Comparison of ENCODE assay signal across 8 cellular contexts in genomic region chr11:86805873-86806310, GRCh38. TPM values are rescaled to one million over a fixed set of nuclear protein-coding genes. Genes with fewer than 3 reads are reported as not detected.
DNase-seq lines count a peak whose midpoint lies in the region; ATAC-seq and TF ChIP-seq lines count a peak whose summit lies in the region.

No MANE protein-coding gene starts in this region.

- H3K4me1 Mint-ChIP-seq in chondrocyte (ENCODE audit: low read depth) (peaks cover 96% of the 10 kb centered on the region), H9 (peaks cover 35 to 39% of the 10 kb centered on the region in 2 experiments)
- H3K4me1 Mint-ChIP-seq in stimulated activated naive B cell treated with anti-CD40 and anti-IgM and Interleukin-4, amounts not matched to agents 10 μg/mL and 1 μg/mL and 100 μg/mL, for 72 hours: peaks cover 7 to 10% of the 10 kb centered on the region in 2 donors

- H4K91ac ChIP-seq in H9 (ENCODE audit: insufficient read length, low read depth, low read length): no peak overlapping the region

- no peak overlapping the region for H3K27ac Mint-ChIP-seq in activated naive CD4-positive, alpha-beta T cell treated with anti-CD3 and anti-CD28 coated beads, Interleukin-2, amount 50 U/mL, for 72 hours
- H3K27ac Mint-ChIP-seq in chondrocyte (ENCODE audit: unreplicated experiment) (peak overlapping the region; percentile 86), H9 (no peak overlapping the region)
- H3K27ac Mint-ChIP-seq in stimulated activated naive B cell treated with anti-CD40 and anti-IgM and Interleukin-4, amounts not matched to agents 10 μg/mL and 1 μg/mL and 100 μg/mL, for 72 hours: no peak overlapping the region

- no peak overlapping the region for H2AFZ ChIP-seq in H9 (ENCODE audit: low read length)

- ATAC-seq in activated naive CD4-positive, alpha-beta T cell treated with anti-CD3 and anti-CD28 coated beads, Interleukin-2, amount 50 U/mL, for 72 hours: peak; percentile 90 to 97
- ATAC-seq in HG03175 (IDR thresholded peaks at IDR 0.05; ENCODE audit: unreplicated experiment): peak; percentile 95
- peak; percentile 92 to 95 for ATAC-seq in stimulated activated naive B cell treated with anti-CD40 and anti-IgM and Interleukin-4, amounts not matched to agents 10 μg/mL and 1 μg/mL and 100 μg/mL, for 72 hours (replicated peaks)

- H3K27ac ChIP-seq in H9 (ENCODE audit: insufficient read length, low read depth, low read length): no peak overlapping the region

- no peaks in the 10 kb centered on the region for H3K9me3 ChIP-seq in H9 (ENCODE audit: control insufficient read depth, low read depth, low read length)

- no peak overlapping the region for H4K8ac ChIP-seq in H9 (replicated peaks; ENCODE audit: insufficient read length, low read depth, low read length)

- H3K4ac ChIP-seq in H9 (ENCODE audit: low read depth, low read length): no peak overlapping the region

- no peak overlapping the region for H3K56ac ChIP-seq in H9 (ENCODE audit: insufficient read length, low read depth, low read length)

- no peak overlapping the region for H3K18ac ChIP-seq in H9 (ENCODE audit: insufficient read length, low read depth, low read length)

- H3K4me3 Mint-ChIP-seq in chondrocyte (ENCODE audit: unreplicated experiment) (peak overlapping the region; percentile 26), H9 (no peak overlapping the region)
- H3K4me3 Mint-ChIP-seq in stimulated activated naive B cell treated with anti-CD40 and anti-IgM and Interleukin-4, amounts not matched to agents 10 μg/mL and 1 μg/mL and 100 μg/mL, for 72 hours: no peak overlapping the region

- H4K20me1 ChIP-seq in H9 (ENCODE audit: control insufficient read depth, insufficient read depth, insufficient read length): no peaks in the 10 kb centered on the region

- no peaks in the 10 kb centered on the region for H3K79me2 ChIP-seq in H9 (ENCODE audit: insufficient read depth, low read length)

- no CpG with 5 or more reads among the region's 2 CpGs for WGBS in H9 (ENCODE audit: extremely low coverage, insufficient read length, low lambda C conversion rate)

- H3K4me1 ChIP-seq in H9 (ENCODE audit: insufficient read depth, low read length): peaks cover 6% of the 10 kb centered on the region; the same call in 1 of the 2 replicates

- H2BK15ac ChIP-seq in H9 (ENCODE audit: low read depth, low read length): no peak overlapping the region

- no peak overlapping the region for H2BK5ac ChIP-seq in H9 (ENCODE audit: insufficient read length, low read length)

- H3K27me3 Mint-ChIP-seq in chondrocyte (ENCODE audit: low read depth) (no peaks in the 10 kb centered on the region), H9 (ENCODE audit: low read depth) (peaks cover 14% of the 10 kb centered on the region)
- H3K27me3 Mint-ChIP-seq in stimulated activated naive B cell treated with anti-CD40 and anti-IgM and Interleukin-4, amounts not matched to agents 10 μg/mL and 1 μg/mL and 100 μg/mL, for 72 hours: peaks cover 19 to 20% of the 10 kb centered on the region in 2 donors

- peaks cover 0 to 16% of the 10 kb centered on the region in 2 donors for H3K36me3 Mint-ChIP-seq in activated naive CD4-positive, alpha-beta T cell treated with anti-CD3 and anti-CD28 coated beads, Interleukin-2, amount 50 U/mL, for 72 hours
- H3K36me3 Mint-ChIP-seq in chondrocyte (ENCODE audit: low read depth) (peaks cover 32% of the 10 kb centered on the region), H9 (ENCODE audit: insufficient read depth in 1 of 3, low read depth in 3 of 3) (peaks cover 1 to 14% (median 8%) of the 10 kb centered on the region in 3 experiments; a peak in 4 of 7 replicates)
- H3K36me3 Mint-ChIP-seq in stimulated activated naive B cell treated with anti-CD40 and anti-IgM and Interleukin-4, amounts not matched to agents 10 μg/mL and 1 μg/mL and 100 μg/mL, for 72 hours: no peaks in the 10 kb centered on the region

- no peak overlapping the region for H3K4me2 ChIP-seq in H9 (ENCODE audit: insufficient read depth, insufficient read length, low read length)

- no peak overlapping the region for H3K14ac ChIP-seq in H9 (ENCODE audit: insufficient read depth, low read length)

- no peaks in the 10 kb centered on the region for H3K9me3 Mint-ChIP-seq in activated naive CD4-positive, alpha-beta T cell treated with anti-CD3 and anti-CD28 coated beads, Interleukin-2, amount 50 U/mL, for 72 hours
- H3K9me3 Mint-ChIP-seq in chondrocyte (ENCODE audit: low read depth) (no peaks in the 10 kb centered on the region), H9 (no peaks in the 10 kb centered on the region)
- H3K9me3 Mint-ChIP-seq in stimulated activated naive B cell treated with anti-CD40 and anti-IgM and Interleukin-4, amounts not matched to agents 10 μg/mL and 1 μg/mL and 100 μg/mL, for 72 hours: no peaks in the 10 kb centered on the region

- TF ChIP-seq CTCF in chondrocyte (IDR thresholded peaks at IDR 0.05): no peak
- TF ChIP-seq CTCF in H9 (conservative IDR thresholded peaks at IDR 0.05): no peak

- no peak overlapping the region for H3T11ph ChIP-seq in H9 (ENCODE audit: low read length)

- H3K23me2 ChIP-seq in H9 (ENCODE audit: insufficient read length, low read depth, low read length, poor library complexity, severe bottlenecking): peaks cover under 1% of the 10 kb centered on the region

- no peak overlapping the region for H4K5ac ChIP-seq in H9 (ENCODE audit: insufficient read length, low read depth, low read length)

- no peak overlapping the region for H3K23ac ChIP-seq in H9 (ENCODE audit: insufficient read length, low read depth, low read length)

- H2BK20ac ChIP-seq in H9 (ENCODE audit: low read depth, low read length, poor library complexity, severe bottlenecking): no peak overlapping the region

- H3K27me3 ChIP-seq in H9 (ENCODE audit: insufficient read depth, low read length): peaks cover 4% of the 10 kb centered on the region; the same call in 1 of the 2 replicates

- H3K9ac ChIP-seq in H9 (ENCODE audit: extremely low read depth, insufficient read length, low read length): no peak overlapping the region

- H3K79me1 ChIP-seq in H9 (ENCODE audit: insufficient read depth, low read depth, low read length, poor library complexity, severe bottlenecking): no peaks in the 10 kb centered on the region

- no peak overlapping the region for H2BK12ac ChIP-seq in H9 (ENCODE audit: insufficient read length, low read depth, low read length)

- DNase-seq in activated naive CD4-positive, alpha-beta T cell treated with anti-CD3 and anti-CD28 coated beads, Interleukin-2, amount 50 U/mL, for 72 hours (ENCODE audit: low spot score in 2 of 2): peak in 1 of 2 donors; percentile 51
- DNase-seq in activated naive CD4-positive, alpha-beta T cell treated with Interleukin-2 at 50 U/mL for 16 hours: no peak
- DNase-seq in chondrocyte (ENCODE audit: low spot score): no peak
- peak; percentile 20 for DNase-seq in stimulated activated naive B cell treated with anti-CD40 and anti-IgM and Interleukin-4, amounts not matched to agents 10 μg/mL and 1 μg/mL and 100 μg/mL, for 72 hours
- no peak for DNase-seq in nucleus accumbens (lab: John Stamatoyannopoulos, UW)
- no peak for DNase-seq in SK-N-DZ (ENCODE audit: low spot score)
- DNase-seq in H9: no peak

- no peak overlapping the region for H2AK5ac ChIP-seq in H9 (ENCODE audit: insufficient read length, low read length)

- H2BK120ac ChIP-seq in H9 (ENCODE audit: low read depth, low read length, poor library complexity, severe bottlenecking): no peak overlapping the region

RNA-seq across cellular contexts. Expression of gene PRSS23, which starts 5.5 kb away (rescaled TPM):
- total RNA-seq in activated naive CD4-positive, alpha-beta T cell treated with anti-CD3 and anti-CD28 coated beads, Interleukin-2, amount 50 U/mL, for 72 hours: 1 to 10 TPM; 1.6 to 2.0 TPM
- total RNA-seq in chondrocyte (464 to 742 TPM (median 737 TPM) in 3 replicates), H9 (2021) (6.3 and 6.9 TPM in 2 replicates)
- polyA plus RNA-seq in SK-N-DZ (2014; cell fraction: cytosol; rRNA removed): 3.0 and 5.2 TPM in 2 replicates
- polyA plus RNA-seq in SK-N-DZ (2014; cell fraction: nucleus; rRNA removed): 0.87 and 1.3 TPM in 2 replicates

Comparison
In these comparisons a context has a peak if more than half of its experiments do, and no peak if none do; other contexts are left out.
1. RNA of gene PRSS23, which starts 5.5 kb away (total RNA-seq): 464 to 742 TPM in chondrocyte; 6.3 to 6.9 TPM in H9 and 1.6 to 2.0 TPM in activated naive CD4-positive, alpha-beta T cell treated with anti-CD3 and anti-CD28 coated beads, Interleukin-2, amount 50 U/mL, for 72 hours; every median in the first group is over 10 times any median in the second.
2. Peak in every context shown above with its lines, with median percentiles within 50 percentile points of each other: ATAC-seq.